In the genomic region with DNA sequence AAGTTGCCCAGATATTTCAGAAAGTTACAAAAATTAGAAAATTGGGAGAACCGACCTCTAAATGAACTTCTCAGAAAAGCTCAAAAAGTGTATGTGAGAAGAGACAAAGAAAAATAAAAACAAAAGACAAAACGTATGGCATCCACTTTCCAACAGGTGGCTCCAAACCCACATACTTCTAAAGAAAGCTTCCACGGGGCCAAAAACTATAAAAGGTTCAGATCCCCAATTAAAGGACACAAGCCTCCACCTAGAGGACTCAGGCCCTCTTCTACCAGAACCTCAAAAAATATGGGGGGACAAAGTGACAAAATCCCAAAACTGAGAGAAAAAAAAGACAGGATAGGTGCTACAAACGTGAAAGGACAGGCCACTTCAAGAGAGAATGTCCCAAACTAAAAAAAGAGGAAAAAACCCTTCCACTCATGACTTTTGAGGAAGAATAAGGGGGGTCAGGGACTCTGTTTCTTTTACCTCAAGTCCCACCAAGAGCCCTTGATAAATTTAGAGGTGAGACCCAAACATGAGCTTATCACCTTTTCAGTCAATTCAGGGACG, we compare ENCODE assay signal across 12 cellular contexts. TPM values are rescaled to one million over a fixed set of nuclear protein-coding genes. Genes with fewer than 3 reads are reported as not detected.
DNase-seq lines count a peak whose midpoint lies in the region; ATAC-seq, FAIRE-seq and TF ChIP-seq lines count a peak whose summit lies in the region.
"Had no signal": no experiment of that assay in that cellular context is flagged by ENCODE, and none has a peak within 500 bp of the region (broad histone marks: within the 10 kb centered on the region; RNA-seq: fewer than 3 reads in every experiment).

No MANE protein-coding gene starts in this region.

- no peaks in the 10 kb centered on the region for H3K36me3 Mint-ChIP-seq in activated T-helper 1 cell treated with anti-CD3 and anti-CD28 coated beads, Interleukin-12 subunit alpha, Interleukin-12 subunit beta, Interleukin-2, Interleukin-4 antibody, amounts not matched to agents 30 ng/mL and 10 ng/mL and 1 ng/mL, durations not matched to agents 14 hours and 24 hours and 36 hours (ENCODE audit: low read depth)

- intact Hi-C loops in activated T-helper 1 cell treated with anti-CD3 and anti-CD28 coated beads, Interleukin-12 subunit alpha, Interleukin-12 subunit beta, Interleukin-2, Interleukin-4 antibody, amounts not matched to agents 30 ng/mL and 10 ng/mL and 1 ng/mL, durations not matched to agents 14 hours and 24 hours and 36 hours (cut with micrococcal nuclease) = loop anchor here (1.0 kb wide), 2 partner anchors 94 to 161 kb away; no protein-coding TSS in a partner anchor

- CTCF ChIA-PET in A549 (lab: Yijun Ruan, JAX) = interaction anchor here (0.6 to 3.0 kb wide), 25 partner anchors 11 to 173 kb away, joined by 3 to 18 read pairs (median 4); partner anchors contain the start of gene SCGB1D2
- CTCF ChIA-PET in GM10248 (lab: Yijun Ruan, JAX) = interaction anchor here (1.0 kb wide), 1 partner anchor 96 kb away, joined by 4 read pairs; no protein-coding TSS in a partner anchor

- TF ChIP-seq POLR2A in A549 (IDR thresholded peaks at IDR 0.05; ENCODE audit: low read length) = no peak
- no peak for TF ChIP-seq POLR2A in erythroblast (IDR thresholded peaks at IDR 0.05; ENCODE audit: low read length)

- no peak overlapping the region for H3K27ac Mint-ChIP-seq in activated T-helper 1 cell treated with anti-CD3 and anti-CD28 coated beads, Interleukin-12 subunit alpha, Interleukin-12 subunit beta, Interleukin-2, Interleukin-4 antibody, amounts not matched to agents 30 ng/mL and 10 ng/mL and 1 ng/mL, durations not matched to agents 14 hours and 24 hours and 36 hours
- H3K27ac Mint-ChIP-seq: naive thymus-derived CD4-positive, alpha-beta T cell; stimulated activated naive CD8-positive, alpha-beta T cell treated with anti-CD3 and anti-CD28 coated beads, Interleukin-15, Interleukin-2, amounts not matched to agents 100 ng/mL and 50 ng/mL, for 24 hours had no signal

- no peaks in the 10 kb centered on the region for H3K4me1 ChIP-seq in A549

- no peak overlapping the region for H3K4me3 Mint-ChIP-seq in activated T-helper 1 cell treated with anti-CD3 and anti-CD28 coated beads, Interleukin-12 subunit alpha, Interleukin-12 subunit beta, Interleukin-2, Interleukin-4 antibody, amounts not matched to agents 30 ng/mL and 10 ng/mL and 1 ng/mL, durations not matched to agents 14 hours and 24 hours and 36 hours
- H3K4me3 Mint-ChIP-seq: naive thymus-derived CD4-positive, alpha-beta T cell; stimulated activated naive CD8-positive, alpha-beta T cell treated with anti-CD3 and anti-CD28 coated beads, Interleukin-15, Interleukin-2, amounts not matched to agents 100 ng/mL and 50 ng/mL, for 24 hours had no signal

- WGBS in A549 (ENCODE audit: missing lambda C conversion rate) = 21% methylated on average over 5 of the region's 5 CpGs

- TF ChIP-seq RAD21 in A549 (conservative IDR thresholded peaks at IDR 0.05 in 1 of 2, IDR thresholded peaks at IDR 0.05 in 1 of 2) = peak; percentile 82 to 84

- DNase-seq in A549 (ENCODE audit: low read depth in 1 of 2, low spot score in 1 of 2) (peak in 1 of 2 experiments; percentile 46), GM10248 (ENCODE audit: extremely low spot score) (no peak), NCI-H69 (lab: John Stamatoyannopoulos, UW) (peak; percentile 73), erythroblast (lab: John Stamatoyannopoulos, UW) (peak; percentile 8 to 10), coronary artery (ENCODE audit: low spot score) (no peak), GDM1 (lab: John Stamatoyannopoulos, UW) (no peak)
- DNase-seq in activated T-helper 1 cell treated with anti-CD3 and anti-CD28 coated beads, Interleukin-12 subunit alpha, Interleukin-12 subunit beta, Interleukin-2, Interleukin-4 antibody, amounts not matched to agents 30 ng/mL and 10 ng/mL and 1 ng/mL, durations not matched to agents 14 hours and 24 hours and 36 hours (ENCODE audit: low spot score) = no peak
- DNase-seq: KG1; naive thymus-derived CD4-positive, alpha-beta T cell had no signal

- TF ChIP-seq CTCF in A549 (IDR thresholded peaks at IDR 0.05) (peak; percentile 76), GM10248 (IDR thresholded peaks at IDR 0.05; ENCODE audit: control extremely low read depth, extremely low read depth, low read depth, missing control alignments) (peak; percentile 34), coronary artery (IDR thresholded peaks at IDR 0.05) (no peak)

- POLR2A ChIA-PET in A549 (lab: Yijun Ruan, JAX) (no interaction called here), GM10248 (lab: Yijun Ruan, JAX) (no interaction called here)

- FAIRE-seq in A549 (lab: Jason Lieb, UNC) = peak; percentile 59
- FAIRE-seq: GM18507 had no signal

- peaks cover 5% of the 10 kb centered on the region; the same call in 1 of the 3 replicates for H3K9me3 ChIP-seq in A549

- ATAC-seq in A549 = peak; percentile 24 to 56; a peak in 2 of 6 replicates
- no peak for ATAC-seq in GM19395 (IDR thresholded peaks at IDR 0.05; ENCODE audit: unreplicated experiment)
- ATAC-seq: naive thymus-derived CD4-positive, alpha-beta T cell had no signal

- no peaks in the 10 kb centered on the region for H3K4me1 Mint-ChIP-seq in activated T-helper 1 cell treated with anti-CD3 and anti-CD28 coated beads, Interleukin-12 subunit alpha, Interleukin-12 subunit beta, Interleukin-2, Interleukin-4 antibody, amounts not matched to agents 30 ng/mL and 10 ng/mL and 1 ng/mL, durations not matched to agents 14 hours and 24 hours and 36 hours (ENCODE audit: low read depth)
- H3K4me1 Mint-ChIP-seq: naive thymus-derived CD4-positive, alpha-beta T cell had no signal

- no peak for TF ChIP-seq EP300 in A549 (IDR thresholded peaks at IDR 0.05)

- H3K27ac ChIP-seq in A549 = no peak overlapping the region
- no peak overlapping the region for H3K27ac ChIP-seq in coronary artery

- H3K27me3 Mint-ChIP-seq in activated T-helper 1 cell treated with anti-CD3 and anti-CD28 coated beads, Interleukin-12 subunit alpha, Interleukin-12 subunit beta, Interleukin-2, Interleukin-4 antibody, amounts not matched to agents 30 ng/mL and 10 ng/mL and 1 ng/mL, durations not matched to agents 14 hours and 24 hours and 36 hours (ENCODE audit: insufficient read depth) = peaks cover 8% of the 10 kb centered on the region

- no peak overlapping the region for H3K4me3 ChIP-seq in A549
- no peak overlapping the region for H3K4me3 ChIP-seq in coronary artery

- H3K4me2 ChIP-seq in A549 = no peak overlapping the region

- peaks cover 5% of the 10 kb centered on the region for H3K9me3 Mint-ChIP-seq in activated T-helper 1 cell treated with anti-CD3 and anti-CD28 coated beads, Interleukin-12 subunit alpha, Interleukin-12 subunit beta, Interleukin-2, Interleukin-4 antibody, amounts not matched to agents 30 ng/mL and 10 ng/mL and 1 ng/mL, durations not matched to agents 14 hours and 24 hours and 36 hours

TF ChIP-seq in A549, 52 proteins besides CTCF, POLR2A, EP300 and RAD21 (continues in another document):
- TF ChIP-seq FOSL2 (IDR thresholded peaks at IDR 0.05) (no peak), FOSL2 (CRISPR knock-in tag; IDR thresholded peaks at IDR 0.05) (no peak), ELK1 (IDR thresholded peaks at IDR 0.05; ENCODE audit: low read depth, low read length) (no peak)

RNA-seq across cellular contexts. Expression of gene SCGB2A1, which starts 8.8 kb away (rescaled TPM):
- polyA plus RNA-seq in A549 (2011; rRNA removed) = not detected in 2 replicates
- polyA plus RNA-seq in A549 (2012; cell fraction: cytosol; rRNA removed) = not detected in 2 replicates
- not detected in 2 replicates for polyA plus RNA-seq in A549 (2012; cell fraction: nucleus; rRNA removed)
- polyA plus RNA-seq in A549 (2017; fragmentation: RNase III; extraction: RNeasy Plus Mini Kit Qiagen cat#74134 plus additional on column Dnase treatment) = not detected in 3 replicates
- not detected in 2 replicates for polyA minus RNA-seq in A549 (2011; rRNA and poly(A)+ RNA removed)
- not detected in 2 replicates for total RNA-seq in activated T-helper 1 cell treated with anti-CD3 and anti-CD28 coated beads, Interleukin-12 subunit alpha, Interleukin-12 subunit beta, Interleukin-2, Interleukin-4 antibody, amounts not matched to agents 30 ng/mL and 10 ng/mL and 1 ng/mL, durations not matched to agents 14 hours and 24 hours and 36 hours
- total RNA-seq: naive thymus-derived CD4-positive, alpha-beta T cell had no signal
- polyA plus RNA-seq: naive thymus-derived CD4-positive, alpha-beta T cell had no signal

RNA-seq across cellular contexts. Expression of gene SCGB1D2, which starts 24.8 kb away (rescaled TPM):
- not detected in 2 replicates for polyA plus RNA-seq in A549 (2011; rRNA removed)
- polyA plus RNA-seq in A549 (2012; cell fraction: cytosol; rRNA removed) = not detected in 2 replicates
- polyA plus RNA-seq in A549 (2012; cell fraction: nucleus; rRNA removed) = not detected in 2 replicates
- not detected in 3 replicates for polyA plus RNA-seq in A549 (2017; fragmentation: RNase III; extraction: RNeasy Plus Mini Kit Qiagen cat#74134 plus additional on column Dnase treatment)
- polyA minus RNA-seq in A549 (2011; rRNA and poly(A)+ RNA removed) = not detected in 2 replicates
- not detected in 2 replicates for total RNA-seq in activated T-helper 1 cell treated with anti-CD3 and anti-CD28 coated beads, Interleukin-12 subunit alpha, Interleukin-12 subunit beta, Interleukin-2, Interleukin-4 antibody, amounts not matched to agents 30 ng/mL and 10 ng/mL and 1 ng/mL, durations not matched to agents 14 hours and 24 hours and 36 hours
- total RNA-seq: naive thymus-derived CD4-positive, alpha-beta T cell had no signal
- polyA plus RNA-seq: naive thymus-derived CD4-positive, alpha-beta T cell had no signal

RNA-seq across cellular contexts. Expression of gene SCGB1D1, which starts 27.3 kb away (rescaled TPM):
- polyA plus RNA-seq in A549 (2011; rRNA removed) (not detected in 2 replicates), A549 (2017; fragmentation: RNase III; extraction: RNeasy Plus Mini Kit Qiagen cat#74134 plus additional on column Dnase treatment) (not detected in 3 replicates)
- not detected in 2 replicates for polyA plus RNA-seq in A549 (2012; cell fraction: cytosol; rRNA removed)
- not detected in 2 replicates for polyA plus RNA-seq in A549 (2012; cell fraction: nucleus; rRNA removed)
- polyA minus RNA-seq in A549 (2011; rRNA and poly(A)+ RNA removed) = not detected in 2 replicates
- total RNA-seq in activated T-helper 1 cell treated with anti-CD3 and anti-CD28 coated beads, Interleukin-12 subunit alpha, Interleukin-12 subunit beta, Interleukin-2, Interleukin-4 antibody, amounts not matched to agents 30 ng/mL and 10 ng/mL and 1 ng/mL, durations not matched to agents 14 hours and 24 hours and 36 hours = not detected in 2 replicates
- total RNA-seq: naive thymus-derived CD4-positive, alpha-beta T cell had no signal
- polyA plus RNA-seq: naive thymus-derived CD4-positive, alpha-beta T cell had no signal

RNA-seq across cellular contexts. Expression of gene SCGB2A2, which starts 52.7 kb away (rescaled TPM):
- polyA plus RNA-seq in A549 (2011; rRNA removed) (not detected in 2 replicates), A549 (2017; fragmentation: RNase III; extraction: RNeasy Plus Mini Kit Qiagen cat#74134 plus additional on column Dnase treatment) (not detected in 3 replicates)
- polyA plus RNA-seq in A549 (2012; cell fraction: cytosol; rRNA removed) = not detected in 2 replicates
- polyA plus RNA-seq in A549 (2012; cell fraction: nucleus; rRNA removed) = not detected in 2 replicates
- not detected in 2 replicates for polyA minus RNA-seq in A549 (2011; rRNA and poly(A)+ RNA removed)
- not detected in 2 replicates for total RNA-seq in activated T-helper 1 cell treated with anti-CD3 and anti-CD28 coated beads, Interleukin-12 subunit alpha, Interleukin-12 subunit beta, Interleukin-2, Interleukin-4 antibody, amounts not matched to agents 30 ng/mL and 10 ng/mL and 1 ng/mL, durations not matched to agents 14 hours and 24 hours and 36 hours
- total RNA-seq: naive thymus-derived CD4-positive, alpha-beta T cell had no signal
- polyA plus RNA-seq: naive thymus-derived CD4-positive, alpha-beta T cell had no signal

Comparison
In these comparisons a context has a peak if more than half of its experiments do, and no peak if none do; other contexts are left out.
1. DNase-seq: peak in NCI-H69 (single experiment) and erythroblast (2 of 2); none in GM10248 (single experiment), coronary artery (single experiment), activated T-helper 1 cell treated with anti-CD3 and anti-CD28 coated beads, Interleukin-12 subunit alpha, Interleukin-12 subunit beta, Interleukin-2, Interleukin-4 antibody, amounts not matched to agents 30 ng/mL and 10 ng/mL and 1 ng/mL, durations not matched to agents 14 hours and 24 hours and 36 hours (single experiment) and GDM1 (single experiment).